ENCODE assay signal across 1 cellular context in genomic region chr12:60194682-60195081, GRCh38.
TF ChIP-seq lines count a peak whose summit lies in the region.

No MANE protein-coding gene starts in this region.

TF ChIP-seq in HepG2, 621 proteins besides CTCF, POLR2A, EP300 and RAD21 (continued from another document):
- TF ChIP-seq, protein P1, sequence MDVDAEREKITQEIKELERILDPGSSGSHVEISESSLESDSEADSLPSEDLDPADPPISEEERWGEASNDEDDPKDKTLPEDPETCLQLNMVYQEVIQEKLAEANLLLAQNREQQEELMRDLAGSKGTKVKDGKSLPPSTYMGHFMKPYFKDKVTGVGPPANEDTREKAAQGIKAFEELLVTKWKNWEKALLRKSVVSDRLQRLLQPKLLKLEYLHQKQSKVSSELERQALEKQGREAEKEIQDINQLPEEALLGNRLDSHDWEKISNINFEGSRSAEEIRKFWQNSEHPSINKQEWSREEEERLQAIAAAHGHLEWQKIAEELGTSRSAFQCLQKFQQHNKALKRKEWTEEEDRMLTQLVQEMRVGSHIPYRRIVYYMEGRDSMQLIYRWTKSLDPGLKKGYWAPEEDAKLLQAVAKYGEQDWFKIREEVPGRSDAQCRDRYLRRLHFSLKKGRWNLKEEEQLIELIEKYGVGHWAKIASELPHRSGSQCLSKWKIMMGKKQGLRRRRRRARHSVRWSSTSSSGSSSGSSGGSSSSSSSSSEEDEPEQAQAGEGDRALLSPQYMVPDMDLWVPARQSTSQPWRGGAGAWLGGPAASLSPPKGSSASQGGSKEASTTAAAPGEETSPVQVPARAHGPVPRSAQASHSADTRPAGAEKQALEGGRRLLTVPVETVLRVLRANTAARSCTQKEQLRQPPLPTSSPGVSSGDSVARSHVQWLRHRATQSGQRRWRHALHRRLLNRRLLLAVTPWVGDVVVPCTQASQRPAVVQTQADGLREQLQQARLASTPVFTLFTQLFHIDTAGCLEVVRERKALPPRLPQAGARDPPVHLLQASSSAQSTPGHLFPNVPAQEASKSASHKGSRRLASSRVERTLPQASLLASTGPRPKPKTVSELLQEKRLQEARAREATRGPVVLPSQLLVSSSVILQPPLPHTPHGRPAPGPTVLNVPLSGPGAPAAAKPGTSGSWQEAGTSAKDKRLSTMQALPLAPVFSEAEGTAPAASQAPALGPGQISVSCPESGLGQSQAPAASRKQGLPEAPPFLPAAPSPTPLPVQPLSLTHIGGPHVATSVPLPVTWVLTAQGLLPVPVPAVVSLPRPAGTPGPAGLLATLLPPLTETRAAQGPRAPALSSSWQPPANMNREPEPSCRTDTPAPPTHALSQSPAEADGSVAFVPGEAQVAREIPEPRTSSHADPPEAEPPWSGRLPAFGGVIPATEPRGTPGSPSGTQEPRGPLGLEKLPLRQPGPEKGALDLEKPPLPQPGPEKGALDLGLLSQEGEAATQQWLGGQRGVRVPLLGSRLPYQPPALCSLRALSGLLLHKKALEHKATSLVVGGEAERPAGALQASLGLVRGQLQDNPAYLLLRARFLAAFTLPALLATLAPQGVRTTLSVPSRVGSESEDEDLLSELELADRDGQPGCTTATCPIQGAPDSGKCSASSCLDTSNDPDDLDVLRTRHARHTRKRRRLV (CRISPR knock-in tag; IDR thresholded peaks at IDR 0.05) = no peak
- peak; percentile 21; the same call in 1 of the 2 replicates for TF ChIP-seq ATF7 (IDR thresholded peaks at IDR 0.05)
- TF ChIP-seq ATF7 (CRISPR knock-in tag; IDR thresholded peaks at IDR 0.05) = no peak
- TF ChIP-seq, protein P2, sequence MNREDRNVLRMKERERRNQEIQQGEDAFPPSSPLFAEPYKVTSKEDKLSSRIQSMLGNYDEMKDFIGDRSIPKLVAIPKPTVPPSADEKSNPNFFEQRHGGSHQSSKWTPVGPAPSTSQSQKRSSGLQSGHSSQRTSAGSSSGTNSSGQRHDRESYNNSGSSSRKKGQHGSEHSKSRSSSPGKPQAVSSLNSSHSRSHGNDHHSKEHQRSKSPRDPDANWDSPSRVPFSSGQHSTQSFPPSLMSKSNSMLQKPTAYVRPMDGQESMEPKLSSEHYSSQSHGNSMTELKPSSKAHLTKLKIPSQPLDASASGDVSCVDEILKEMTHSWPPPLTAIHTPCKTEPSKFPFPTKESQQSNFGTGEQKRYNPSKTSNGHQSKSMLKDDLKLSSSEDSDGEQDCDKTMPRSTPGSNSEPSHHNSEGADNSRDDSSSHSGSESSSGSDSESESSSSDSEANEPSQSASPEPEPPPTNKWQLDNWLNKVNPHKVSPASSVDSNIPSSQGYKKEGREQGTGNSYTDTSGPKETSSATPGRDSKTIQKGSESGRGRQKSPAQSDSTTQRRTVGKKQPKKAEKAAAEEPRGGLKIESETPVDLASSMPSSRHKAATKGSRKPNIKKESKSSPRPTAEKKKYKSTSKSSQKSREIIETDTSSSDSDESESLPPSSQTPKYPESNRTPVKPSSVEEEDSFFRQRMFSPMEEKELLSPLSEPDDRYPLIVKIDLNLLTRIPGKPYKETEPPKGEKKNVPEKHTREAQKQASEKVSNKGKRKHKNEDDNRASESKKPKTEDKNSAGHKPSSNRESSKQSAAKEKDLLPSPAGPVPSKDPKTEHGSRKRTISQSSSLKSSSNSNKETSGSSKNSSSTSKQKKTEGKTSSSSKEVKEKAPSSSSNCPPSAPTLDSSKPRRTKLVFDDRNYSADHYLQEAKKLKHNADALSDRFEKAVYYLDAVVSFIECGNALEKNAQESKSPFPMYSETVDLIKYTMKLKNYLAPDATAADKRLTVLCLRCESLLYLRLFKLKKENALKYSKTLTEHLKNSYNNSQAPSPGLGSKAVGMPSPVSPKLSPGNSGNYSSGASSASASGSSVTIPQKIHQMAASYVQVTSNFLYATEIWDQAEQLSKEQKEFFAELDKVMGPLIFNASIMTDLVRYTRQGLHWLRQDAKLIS (CRISPR knock-in tag; IDR thresholded peaks at IDR 0.05) = no peak
- no peak for TF ChIP-seq CHD2 (IDR thresholded peaks at IDR 0.05; ENCODE audit: low read depth, low read length)
- no peak for TF ChIP-seq ZNF260 (CRISPR knock-in tag; IDR thresholded peaks at IDR 0.05; ENCODE audit: borderline replicate concordance, low read depth)
